Comparison of ENCODE assay signal across 8 cellular contexts in the genomic region with DNA sequence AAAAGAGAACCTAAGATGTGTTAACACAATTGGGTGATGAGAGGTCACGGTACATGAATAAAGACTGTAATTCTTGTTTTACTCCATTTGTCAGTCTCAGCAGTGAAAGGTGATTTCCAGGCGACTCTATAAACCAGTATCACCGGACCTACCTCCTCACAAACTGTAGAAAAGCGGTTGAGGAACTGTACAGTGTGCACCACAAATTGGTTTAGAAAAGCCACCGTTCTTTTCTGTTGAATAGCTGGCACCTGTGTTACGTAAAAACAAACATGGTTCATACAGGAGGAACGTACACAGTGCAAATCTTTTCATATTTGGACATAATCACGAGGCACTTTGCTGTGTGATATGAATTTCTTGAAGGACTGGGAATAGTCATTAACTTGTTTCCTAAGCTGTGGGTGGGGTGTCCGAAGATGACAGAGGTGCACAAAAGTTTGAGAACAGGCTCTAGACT. TPM values are rescaled to one million over a fixed set of nuclear protein-coding genes. Genes with fewer than 3 reads are reported as not detected.
A peak's percentile ranks its signal among the peaks of the same experiment; 100 is the strongest.
DNase-seq lines count a peak whose midpoint lies in the region; ATAC-seq and TF ChIP-seq lines count a peak whose summit lies in the region.

No MANE protein-coding gene starts in this region.

- no peak for TF ChIP-seq POLR2A in stomach (IDR thresholded peaks at IDR 0.05)

- H3K9ac ChIP-seq in ES-I3 (ENCODE audit: low read depth, low read length) = peak overlapping the region; percentile 64; the same call in 1 of the 2 replicates

- H3K9me3 ChIP-seq in ES-I3 (ENCODE audit: control insufficient read depth, insufficient read depth, low read length) (no peaks in the 10 kb centered on the region), stomach (no peaks in the 10 kb centered on the region)

- H3K4me3 ChIP-seq in astrocyte of the spinal cord (ENCODE audit: low read depth, low read length) = peak overlapping the region; percentile 90
- H3K4me3 ChIP-seq in kidney epithelial cell (ENCODE audit: low read depth, low read length) = peak overlapping the region; percentile 81
- H3K4me3 ChIP-seq in stomach = peak overlapping the region; percentile 66 to 78 (median 74)

- H3K27ac Mint-ChIP-seq in IgD-negative memory B cell = peak overlapping the region; percentile 84 to 100 (median 99)

- H3K36me3 ChIP-seq in ES-I3 (ENCODE audit: insufficient read depth, low read length) = no peaks in the 10 kb centered on the region
- H3K36me3 ChIP-seq in kidney epithelial cell (ENCODE audit: control insufficient read depth, insufficient read depth, low read length) = no peaks in the 10 kb centered on the region
- H3K36me3 ChIP-seq in stomach = peaks cover 0 to 17% (median 14%) of the 10 kb centered on the region in 4 donors

- no peaks in the 10 kb centered on the region for H3K4me1 ChIP-seq in ES-I3 (ENCODE audit: insufficient read depth, low read length)
- H3K4me1 ChIP-seq in stomach = peaks cover 0 to 25% (median 14%) of the 10 kb centered on the region in 4 donors

- ATAC-seq in GM21515 (IDR thresholded peaks at IDR 0.05; ENCODE audit: unreplicated experiment) = peak; percentile 38

- no peaks in the 10 kb centered on the region for H3K27me3 ChIP-seq in kidney epithelial cell (ENCODE audit: control insufficient read depth, insufficient read depth, low read length)
- no peaks in the 10 kb centered on the region for H3K27me3 ChIP-seq in stomach

- peak; percentile 1 for DNase-seq in astrocyte of the spinal cord (ENCODE audit: low read depth, low spot score)
- no peak for DNase-seq in kidney epithelial cell (ENCODE audit: low read depth)
- DNase-seq in stomach = no peak
- no peak for DNase-seq in cerebellar cortex (ENCODE audit: low spot score)
- DNase-seq in activated CD8-positive, alpha-beta memory T cell treated with anti-CD3 and anti-CD28 coated beads, Interleukin-2, amount 50 U/mL, for 48 hours = no peak

- H3K9me3 Mint-ChIP-seq in IgD-negative memory B cell = peaks cover 0 to 5% (median 4%) of the 10 kb centered on the region in 3 donors

- H3K27me3 Mint-ChIP-seq in IgD-negative memory B cell = no peaks in the 10 kb centered on the region

- TF ChIP-seq CTCF in astrocyte of the spinal cord (IDR thresholded peaks at IDR 0.05; ENCODE audit: low read depth, low read length) = no peak
- no peak for TF ChIP-seq CTCF in kidney epithelial cell (IDR thresholded peaks at IDR 0.05; ENCODE audit: insufficient read depth, low read length, poor library complexity, severe bottlenecking)
- TF ChIP-seq CTCF in stomach (IDR thresholded peaks at IDR 0.05) = no peak

- peak overlapping the region; percentile 95 to 99 (median 98) for H3K4me3 Mint-ChIP-seq in IgD-negative memory B cell

- no peak for TF ChIP-seq EP300 in stomach (IDR thresholded peaks at IDR 0.05)

- peaks cover 12 to 23% (median 18%) of the 10 kb centered on the region in 3 donors for H3K4me1 Mint-ChIP-seq in IgD-negative memory B cell

- peaks cover 7% of the 10 kb centered on the region for H3K36me3 Mint-ChIP-seq in IgD-negative memory B cell

- in situ Hi-C loops in astrocyte of the spinal cord (cut with HindIII; ENCODE audit: low sequenced_read_pairs) = no loop called here

- WGBS in stomach, 5 donors = 9 to 19% (median 12%) methylated on average over 9 of the region's 9 CpGs

- intact Hi-C loops in stomach (cut with DNase I; ENCODE audit: low total_unique reads) = no loop called here

- H3K27ac ChIP-seq in stomach = peak overlapping the region; percentile 88 to 93 (median 92)

RNA-seq across cellular contexts. Expression of gene WASHC3, which starts 0.7 kb away (rescaled TPM):
- polyA plus RNA-seq in IgD-negative memory B cell (96.0 TPM), stomach (10 to 100 TPM; 49.1 to 55.3 (median 52.7) TPM)
- total RNA-seq in kidney epithelial cell (32.6 and 45.8 TPM in 2 replicates), stomach (100 to 1,000 TPM in 1 of 5 donors, 10 to 100 TPM in 3, not detected in 1; 48.7 to 222 (median 74.9) TPM)

RNA-seq across cellular contexts. Expression of gene NUP37, which starts 58.8 kb away (rescaled TPM):
- polyA plus RNA-seq in IgD-negative memory B cell = 24.7 TPM
- total RNA-seq in kidney epithelial cell = 23.1 and 25.5 TPM in 2 replicates
- total RNA-seq in stomach = 10 to 100 TPM in 4 of 5 donors, 1 to 10 TPM in 1; 7.8 to 76.4 (median 12.6) TPM
- 10 to 100 TPM; 15.0 to 19.3 (median 16.2) TPM for polyA plus RNA-seq in stomach

RNA-seq across cellular contexts. Expression of gene PARPBP, which starts 58.9 kb away (rescaled TPM):
- polyA plus RNA-seq in IgD-negative memory B cell = 2.1 TPM
- total RNA-seq in kidney epithelial cell = 5.6 and 5.9 TPM in 2 replicates
- 10 to 100 TPM in 1 of 5 donors, 1 to 10 TPM in 3, not detected in 1; 1.4 to 10.5 (median 2.4) TPM for total RNA-seq in stomach
- polyA plus RNA-seq in stomach = 1 to 10 TPM; 1.8 to 4.9 (median 2.5) TPM
